Comparison of ENCODE assay signal across 19 cellular contexts in the genomic region with DNA sequence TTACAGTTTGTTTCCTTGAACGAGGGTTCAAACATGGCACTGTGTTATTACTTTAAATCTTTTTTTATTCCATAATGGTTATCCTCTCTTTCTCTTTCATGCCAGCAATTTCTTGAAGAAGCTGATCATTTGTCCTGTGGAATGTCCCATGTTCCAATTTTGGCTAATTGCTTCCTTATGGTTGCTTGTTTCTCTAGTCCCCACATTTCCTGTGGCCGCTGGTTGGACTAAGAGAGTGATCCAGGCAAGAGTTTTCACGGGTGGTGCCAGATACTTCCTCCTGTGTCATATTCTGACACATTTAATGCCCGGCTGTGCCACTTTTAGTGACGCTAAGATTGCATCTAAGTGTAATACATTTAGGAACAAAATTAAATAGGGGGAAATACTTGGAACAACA.
DNase-seq lines count a peak whose midpoint lies in the region; FAIRE-seq and TF ChIP-seq lines count a peak whose summit lies in the region.
"Had no signal": no experiment of that assay in that cellular context is flagged by ENCODE, and none has a peak within 500 bp of the region (broad histone marks: within the 10 kb centered on the region; RNA-seq: fewer than 3 reads in every experiment).

No MANE protein-coding gene starts in this region.

- in situ Hi-C loops in GM23248 (cut with MboI) = loop anchor here (25.0 kb wide), 1 partner anchor 287 kb away; the partner anchor contains the start of gene ANKRD31

- H4K20me1 ChIP-seq in GM23248 (ENCODE audit: insufficient read depth) (no peaks in the 10 kb centered on the region), hepatocyte (ENCODE audit: insufficient read depth, poor library complexity, severe bottlenecking) (no peaks in the 10 kb centered on the region)

- H3K4me3 ChIP-seq in ACC112 (ENCODE audit: low read depth, low read length) (no peak overlapping the region), GM23248 (peak overlapping the region; percentile 8), hepatocyte (no peak overlapping the region)
- H3K4me3 ChIP-seq: adrenal gland, gastroesophageal sphincter had no signal

- no peak overlapping the region for H3K9ac ChIP-seq in GM23248

- DNase-seq in GM23248 (peak; percentile 69), UCSD-AML1 (lab: John Stamatoyannopoulos, UW; ENCODE audit: unreplicated experiment) (peak; percentile 25), hepatocyte (ENCODE audit: low spot score) (no peak), GM12891 (ENCODE audit: insufficient read length, low spot score) (no peak), OCI-M1 (lab: John Stamatoyannopoulos, UW) (no peak), NCI-H82 treated with DMSO at 0.1 percent for 48 hours (lab: John Stamatoyannopoulos, UW; ENCODE audit: unreplicated experiment) (no peak), NCI-H2107 (lab: John Stamatoyannopoulos, UW) (no peak)
- DNase-seq: activated CD4-positive, alpha-beta T cell treated with anti-CD3 and anti-CD28 coated beads, Interleukin-2, amount 50 U/mL, for 4 hours; activated CD8-positive, alpha-beta memory T cell treated with anti-CD3 and anti-CD28 coated beads, Interleukin-2, amount 50 U/mL, for 48 hours; activated effector memory CD4-positive, alpha-beta T cell treated with anti-CD3 and anti-CD28 coated beads, Interleukin-2, amount 50 U/mL, for 16 hours; adrenal gland; NCI-H1436 treated with DMSO at 0.1 percent for 48 hours; PC-3; SIG-M5 had no signal

- no peaks in the 10 kb centered on the region for H3K79me2 ChIP-seq in ACC112 (ENCODE audit: control insufficient read depth, insufficient read depth, low read length, unreplicated experiment)
- no peaks in the 10 kb centered on the region for H3K79me2 ChIP-seq in GM23248 (ENCODE audit: insufficient read depth)
- no peaks in the 10 kb centered on the region for H3K79me2 ChIP-seq in hepatocyte

- no peak for TF ChIP-seq CTCF in hepatocyte (IDR thresholded peaks at IDR 0.05; ENCODE audit: poor library complexity)

- H3K9me2 ChIP-seq in GM23248 (ENCODE audit: insufficient read depth) (no peaks in the 10 kb centered on the region), hepatocyte (replicated peaks; ENCODE audit: insufficient read depth) (no peaks in the 10 kb centered on the region)

- no peaks in the 10 kb centered on the region for H3K9me3 ChIP-seq in GM23248 (ENCODE audit: low read depth)
- H3K9me3 ChIP-seq in hepatocyte (ENCODE audit: low read depth) = no peaks in the 10 kb centered on the region
- H3K9me3 ChIP-seq: adrenal gland, gastroesophageal sphincter had no signal

- H3K27ac ChIP-seq in ACC112 (ENCODE audit: low read depth, low read length) (no peak overlapping the region), GM23248 (peak overlapping the region; percentile 50), hepatocyte (peak overlapping the region; percentile 22)
- H3K27ac ChIP-seq: adrenal gland, C4-2B, gastroesophageal sphincter, HL-60 had no signal

- H3K4me2 ChIP-seq in GM23248 (ENCODE audit: unreplicated experiment) (peak overlapping the region; percentile 77), hepatocyte (no peak overlapping the region)

- no peak for TF ChIP-seq POLR2A in GM12891 (IDR thresholded peaks at IDR 0.05; ENCODE audit: low read depth, low read length)

- H2AFZ ChIP-seq in ACC112 (ENCODE audit: low read length, unreplicated experiment) (peak overlapping the region; percentile 93), GM23248 (peak overlapping the region; percentile 73), hepatocyte (no peak overlapping the region)

- WGBS in GM23248 (ENCODE audit: low coverage in 1 of 2, low lambda C conversion rate in 2 of 2, missing lambda C conversion rate in 2 of 2), 2 experiments = 3 to 4% methylated on average over 5 of the region's 5 CpGs
- WGBS in hepatocyte (ENCODE audit: low lambda C conversion rate, missing lambda C conversion rate) = 63% methylated on average over 5 of the region's 5 CpGs

- no peaks in the 10 kb centered on the region for H3K27me3 ChIP-seq in ACC112 (ENCODE audit: insufficient read depth, low read length)
- H3K27me3 ChIP-seq in GM23248 (replicated peaks; ENCODE audit: insufficient read depth) = no peaks in the 10 kb centered on the region
- H3K27me3 ChIP-seq in hepatocyte = no peaks in the 10 kb centered on the region
- H3K27me3 ChIP-seq: gastroesophageal sphincter had no signal

- peaks cover 37% of the 10 kb centered on the region for H3K4me1 ChIP-seq in ACC112 (ENCODE audit: control insufficient read depth, insufficient read depth, low read length, unreplicated experiment)
- peaks cover 50% of the 10 kb centered on the region for H3K4me1 ChIP-seq in GM23248 (ENCODE audit: insufficient read depth)
- peaks cover 52% of the 10 kb centered on the region for H3K4me1 ChIP-seq in hepatocyte (ENCODE audit: insufficient read depth)

- FAIRE-seq in GM12891 (lab: Jason Lieb, UNC) = no peak
- FAIRE-seq: A204.1 had no signal

- no peaks in the 10 kb centered on the region for H3K36me3 ChIP-seq in ACC112 (ENCODE audit: insufficient read depth, low read length)
- H3K36me3 ChIP-seq in GM23248 (ENCODE audit: low read depth) = no peaks in the 10 kb centered on the region
- H3K36me3 ChIP-seq in hepatocyte (replicated peaks; ENCODE audit: insufficient read depth, low read depth) = no peaks in the 10 kb centered on the region
- H3K36me3 ChIP-seq: adrenal gland, gastroesophageal sphincter had no signal

- peaks cover 48% of the 10 kb centered on the region for H3F3A ChIP-seq in GM23248 (ENCODE audit: insufficient read depth)

TF ChIP-seq in GM12891, 5 proteins besides CTCF, POLR2A, EP300 and RAD21:
- TF ChIP-seq SPI1 (IDR thresholded peaks at IDR 0.05; ENCODE audit: low read depth, low read length) = no peak
- TF ChIP-seq POU2F2 (IDR thresholded peaks at IDR 0.05; ENCODE audit: low read depth, low read length) = no peak
- TF ChIP-seq TAF1 (IDR thresholded peaks at IDR 0.05; ENCODE audit: low read depth, low read length) = no peak
- TF ChIP-seq POLR2AphosphoS5 (IDR thresholded peaks at IDR 0.05; ENCODE audit: low read depth, low read length) = no peak
- no peak for TF ChIP-seq PAX5 (IDR thresholded peaks at IDR 0.05; ENCODE audit: insufficient read depth, low read length, severe bottlenecking)
TF ChIP-seq in GM12891: peak in this region for 0.

Comparison
In these comparisons a context has a peak if more than half of its experiments do, and no peak if none do; other contexts are left out.
1. DNase-seq: peak in GM23248 (single experiment) and UCSD-AML1 (single experiment); none in hepatocyte (single experiment), GM12891 (single experiment), OCI-M1 (single experiment), NCI-H82 treated with DMSO at 0.1 percent for 48 hours (single experiment) and NCI-H2107 (single experiment).